21 cellular contexts compared by ENCODE assay signal in genomic region chr13:44015133-44015532, GRCh38.
"Had no signal": no experiment of that assay in that cellular context is flagged by ENCODE, and none has a peak within 500 bp of the region (broad histone marks: within the 10 kb centered on the region; RNA-seq: fewer than 3 reads in every experiment).

No MANE protein-coding gene starts in this region.

- H3K4me1 ChIP-seq: neural progenitor cell had no signal

- H3K4me1 Mint-ChIP-seq: stimulated activated naive CD8-positive, alpha-beta T cell treated with anti-CD3 and anti-CD28 coated beads, Interleukin-15, amount 100 ng/mL, for 72 hours had no signal

- H3K27ac ChIP-seq: coronary artery, lower lobe of right lung, neural progenitor cell, pancreas, psoas muscle, thoracic aorta, transverse colon had no signal

- ATAC-seq: left lobe of liver; lower lobe of right lung; mucosa of descending colon; naive thymus-derived CD8-positive, alpha-beta T cell; pancreas; stimulated activated naive B cell treated with anti-CD40 and anti-IgM and Interleukin-4, amounts not matched to agents 10 μg/mL and 1 μg/mL and 100 μg/mL, for 72 hours; stimulated activated naive CD8-positive, alpha-beta T cell treated with anti-CD3 and anti-CD28 coated beads, Interleukin-15, amount 100 ng/mL, for 72 hours had no signal

- H3K9me3 Mint-ChIP-seq: naive thymus-derived CD8-positive, alpha-beta T cell; stimulated activated naive B cell treated with anti-CD40 and anti-IgM and Interleukin-4, amounts not matched to agents 10 μg/mL and 1 μg/mL and 100 μg/mL, for 72 hours; stimulated activated naive CD8-positive, alpha-beta T cell treated with anti-CD3 and anti-CD28 coated beads, Interleukin-15, amount 100 ng/mL, for 72 hours had no signal

- H3K36me3 ChIP-seq: lower lobe of right lung, neural progenitor cell, pancreas, thoracic aorta, transverse colon had no signal

- H3K4me2 ChIP-seq: neural progenitor cell had no signal

- H3K27ac Mint-ChIP-seq: naive thymus-derived CD8-positive, alpha-beta T cell; neural progenitor cell; stimulated activated naive B cell treated with anti-CD40 and anti-IgM and Interleukin-4, amounts not matched to agents 10 μg/mL and 1 μg/mL and 100 μg/mL, for 72 hours had no signal

- H3K9me3 ChIP-seq: lower lobe of right lung, mucosa of descending colon, pancreas, psoas muscle, thoracic aorta, transverse colon had no signal

- DNase-seq: central memory CD4-positive, alpha-beta T cell; effector CD8-positive, alpha-beta T cell; foreskin melanocyte; head of caudate nucleus; hypothalamus; lower lobe of right lung; mucosa of descending colon; naive thymus-derived CD8-positive, alpha-beta T cell; occipital lobe; pancreas; psoas muscle; retina; stimulated activated CD4-positive, alpha-beta T cell treated with anti-CD3 and anti-CD28 coated beads, Interleukin-2, amount 100 ng/mL, for 24 hours; stimulated activated CD4-positive, alpha-beta T cell treated with anti-CD3 and anti-CD28 coated beads, Interleukin-4, amount 100 ng/mL, for 4 hours; stimulated activated naive B cell treated with anti-CD40 and anti-IgM and Interleukin-4, amounts not matched to agents 10 μg/mL and 1 μg/mL and 100 μg/mL, for 72 hours; stimulated activated naive CD8-positive, alpha-beta T cell treated with anti-CD3 and anti-CD28 coated beads, Interleukin-15, amount 100 ng/mL, for 72 hours; transverse colon had no signal

- H3K27me3 ChIP-seq: neural progenitor cell, pancreas, transverse colon had no signal

- H2AFZ ChIP-seq: neural progenitor cell had no signal

- H3K27me3 Mint-ChIP-seq: stimulated activated naive CD8-positive, alpha-beta T cell treated with anti-CD3 and anti-CD28 coated beads, Interleukin-15, amount 100 ng/mL, for 72 hours had no signal

- H3K4me3 Mint-ChIP-seq: naive thymus-derived CD8-positive, alpha-beta T cell; neural progenitor cell; stimulated activated naive B cell treated with anti-CD40 and anti-IgM and Interleukin-4, amounts not matched to agents 10 μg/mL and 1 μg/mL and 100 μg/mL, for 72 hours; stimulated activated naive CD8-positive, alpha-beta T cell treated with anti-CD3 and anti-CD28 coated beads, Interleukin-15, amount 100 ng/mL, for 72 hours had no signal

- H3K4me3 ChIP-seq: coronary artery, lower lobe of right lung, mucosa of descending colon, neural progenitor cell, pancreas, psoas muscle, thoracic aorta, transverse colon had no signal

- H3K9ac ChIP-seq: neural progenitor cell had no signal

- H3K36me3 Mint-ChIP-seq: naive thymus-derived CD8-positive, alpha-beta T cell; neural progenitor cell; stimulated activated naive B cell treated with anti-CD40 and anti-IgM and Interleukin-4, amounts not matched to agents 10 μg/mL and 1 μg/mL and 100 μg/mL, for 72 hours had no signal
